In the genomic region with DNA sequence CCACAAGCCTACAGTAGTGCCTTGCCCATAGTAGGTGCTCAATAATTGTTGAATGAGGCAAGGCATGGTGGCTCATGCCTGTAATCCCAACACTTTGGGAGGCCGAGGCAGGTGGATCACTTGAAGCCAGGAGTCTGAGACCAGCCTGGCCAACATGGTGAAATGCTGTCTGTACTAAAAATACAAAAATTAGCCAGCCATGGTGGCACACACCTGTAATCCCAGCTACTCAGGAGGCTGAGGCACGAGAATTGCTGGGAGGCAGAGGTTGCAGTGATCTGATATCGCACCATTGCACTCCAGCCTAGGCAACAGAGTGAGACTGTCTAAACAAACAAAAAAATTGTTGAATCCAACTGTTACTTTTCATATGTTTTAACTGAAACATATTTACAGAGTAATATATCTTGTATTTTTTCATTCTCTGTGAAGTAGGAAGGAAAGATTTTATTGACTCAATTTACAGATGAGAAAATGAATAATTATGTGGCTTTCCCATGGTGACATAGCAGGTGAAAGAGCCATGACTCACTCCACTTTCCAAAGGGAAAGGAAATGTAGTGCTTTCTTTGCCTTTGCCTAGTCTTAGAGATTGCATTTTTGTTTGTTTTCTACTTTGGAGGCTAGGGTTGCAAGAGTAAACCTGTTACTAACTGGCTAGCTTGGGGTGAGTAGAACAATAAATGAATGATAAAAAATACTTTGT, we compare ENCODE assay signal across 11 cellular contexts.
A peak's percentile ranks its signal among the peaks of the same experiment; 100 is the strongest.
DNase-seq lines count a peak whose midpoint lies in the region; ATAC-seq, FAIRE-seq and TF ChIP-seq lines count a peak whose summit lies in the region.
"Had no signal": no experiment of that assay in that cellular context is flagged by ENCODE, and none has a peak within 500 bp of the region (broad histone marks: within the 10 kb centered on the region; RNA-seq: fewer than 3 reads in every experiment).

No MANE protein-coding gene starts in this region.

- FAIRE-seq in keratinocyte (lab: Jason Lieb, UNC) = peak; percentile 5
- no peak for FAIRE-seq in GM12891 (lab: Jason Lieb, UNC)
- FAIRE-seq in GM19239 (lab: Jason Lieb, UNC) = no peak

- H2AFZ ChIP-seq in keratinocyte (ENCODE audit: control insufficient read depth, low read length) = no peak overlapping the region

- H3K27me3 ChIP-seq in keratinocyte (ENCODE audit: control insufficient read depth, extremely low read depth, insufficient read depth, low read length) = no peaks in the 10 kb centered on the region
- H3K27me3 ChIP-seq: testis had no signal

- H3K9me1 ChIP-seq in keratinocyte (ENCODE audit: control insufficient read depth, extremely low read depth, insufficient read depth, low read length) = no peaks in the 10 kb centered on the region

- ATAC-seq in HG02938 (IDR thresholded peaks at IDR 0.05; ENCODE audit: unreplicated experiment) (peak; percentile 18), left cardiac atrium (no peak), HG02885 (IDR thresholded peaks at IDR 0.05; ENCODE audit: poor library complexity, unreplicated experiment) (no peak)
- ATAC-seq: activated CD4-positive, CD25-positive, alpha-beta regulatory T cell treated with anti-CD3 and anti-CD28 coated beads, Interleukin-2, amount 50 U/mL, for 24 hours had no signal

- in situ Hi-C loops in astrocyte of the spinal cord (cut with HindIII; ENCODE audit: low sequenced_read_pairs) = no loop called here

- intact Hi-C loops in left cardiac atrium (cut with DNase I) = no loop called here

- H3K4me3 ChIP-seq in astrocyte of the spinal cord (ENCODE audit: low read depth, low read length) (no peak overlapping the region), keratinocyte (ENCODE audit: control insufficient read depth in 2 of 3, extremely low read depth in 1 of 3, insufficient read depth in 2 of 3, low read depth in 1 of 3, low read length in 3 of 3) (no peak overlapping the region)
- H3K4me3 ChIP-seq: testis had no signal

- H4K20me1 ChIP-seq in keratinocyte (ENCODE audit: control insufficient read depth, extremely low read depth, insufficient read depth, low read length) = no peaks in the 10 kb centered on the region

- no peak for TF ChIP-seq POLR2A in GM12891 (IDR thresholded peaks at IDR 0.05; ENCODE audit: low read depth, low read length)

- H3K9me3 ChIP-seq in keratinocyte (ENCODE audit: control insufficient read depth, low read depth, low read length) = no peaks in the 10 kb centered on the region
- H3K9me3 ChIP-seq: testis had no signal

- no peaks in the 10 kb centered on the region for H3K36me3 ChIP-seq in keratinocyte (ENCODE audit: control insufficient read depth in 2 of 2, extremely low read depth in 1 of 2, insufficient read depth in 2 of 2, low read length in 2 of 2)

- H3K4me2 ChIP-seq in keratinocyte (ENCODE audit: control insufficient read depth, extremely low read depth, insufficient read depth, low read depth, low read length) = peak overlapping the region; percentile 18

- dilution Hi-C loops in keratinocyte (cut with MboI; ENCODE audit: extremely low pct_ligation_motif_present, low sequenced_read_pairs) = no loop called here

- no peaks in the 10 kb centered on the region for H3K79me2 ChIP-seq in keratinocyte (ENCODE audit: control insufficient read depth, insufficient read depth, low read length)

- peak; percentile 38 for DNase-seq in AG08396 (ENCODE audit: low spot score)
- peak; percentile 72 for DNase-seq in astrocyte of the spinal cord (ENCODE audit: low read depth, low spot score)
- DNase-seq in keratinocyte (ENCODE audit: low read depth, low spot score) = no peak
- DNase-seq in GM12891 (ENCODE audit: insufficient read length, low spot score) = no peak
- DNase-seq in left cardiac atrium = no peak
- no peak for DNase-seq in GM19239 (ENCODE audit: insufficient read length, low spot score)
- DNase-seq: GF-D8, testis had no signal

- no peak overlapping the region for H3K9ac ChIP-seq in keratinocyte (ENCODE audit: control insufficient read depth, extremely low read depth, insufficient read depth, low read length)

- peaks cover 6% of the 10 kb centered on the region for H3K4me1 ChIP-seq in keratinocyte (ENCODE audit: control insufficient read depth, extremely low read depth, insufficient read depth, low read length)
- H3K4me1 ChIP-seq: testis had no signal

- H3K27ac ChIP-seq in keratinocyte (ENCODE audit: control insufficient read depth, insufficient read depth, low read length) = no peak overlapping the region
- H3K27ac ChIP-seq: testis had no signal

- TF ChIP-seq CTCF in astrocyte of the spinal cord (IDR thresholded peaks at IDR 0.05; ENCODE audit: low read depth, low read length) (no peak), keratinocyte (optimal IDR thresholded peaks at IDR 0.05 in 1 of 3, IDR thresholded peaks at IDR 0.05 in 1 of 3, conservative IDR thresholded peaks at IDR 0.05 in 1 of 3; ENCODE audit: extremely low read depth in 1 of 3, insufficient read depth in 2 of 3, low read length in 3 of 3) (no peak)

TF ChIP-seq in GM12891, 5 proteins besides CTCF, POLR2A, EP300 and RAD21:
- TF ChIP-seq POU2F2 (IDR thresholded peaks at IDR 0.05; ENCODE audit: low read depth, low read length) (no peak), PAX5 (IDR thresholded peaks at IDR 0.05; ENCODE audit: insufficient read depth, low read length, severe bottlenecking) (no peak), SPI1 (IDR thresholded peaks at IDR 0.05; ENCODE audit: low read depth, low read length) (no peak), POLR2AphosphoS5 (IDR thresholded peaks at IDR 0.05; ENCODE audit: low read depth, low read length) (no peak), TAF1 (IDR thresholded peaks at IDR 0.05; ENCODE audit: low read depth, low read length) (no peak)
TF ChIP-seq in GM12891: peak in this region for 0.

Comparison
In these comparisons a context has a peak if more than half of its experiments do, and no peak if none do; other contexts are left out.
1. DNase-seq: peak in AG08396 (single experiment) and astrocyte of the spinal cord (single experiment); none in keratinocyte (single experiment), GM12891 (single experiment), left cardiac atrium (single experiment) and GM19239 (single experiment).